In the genomic region with DNA sequence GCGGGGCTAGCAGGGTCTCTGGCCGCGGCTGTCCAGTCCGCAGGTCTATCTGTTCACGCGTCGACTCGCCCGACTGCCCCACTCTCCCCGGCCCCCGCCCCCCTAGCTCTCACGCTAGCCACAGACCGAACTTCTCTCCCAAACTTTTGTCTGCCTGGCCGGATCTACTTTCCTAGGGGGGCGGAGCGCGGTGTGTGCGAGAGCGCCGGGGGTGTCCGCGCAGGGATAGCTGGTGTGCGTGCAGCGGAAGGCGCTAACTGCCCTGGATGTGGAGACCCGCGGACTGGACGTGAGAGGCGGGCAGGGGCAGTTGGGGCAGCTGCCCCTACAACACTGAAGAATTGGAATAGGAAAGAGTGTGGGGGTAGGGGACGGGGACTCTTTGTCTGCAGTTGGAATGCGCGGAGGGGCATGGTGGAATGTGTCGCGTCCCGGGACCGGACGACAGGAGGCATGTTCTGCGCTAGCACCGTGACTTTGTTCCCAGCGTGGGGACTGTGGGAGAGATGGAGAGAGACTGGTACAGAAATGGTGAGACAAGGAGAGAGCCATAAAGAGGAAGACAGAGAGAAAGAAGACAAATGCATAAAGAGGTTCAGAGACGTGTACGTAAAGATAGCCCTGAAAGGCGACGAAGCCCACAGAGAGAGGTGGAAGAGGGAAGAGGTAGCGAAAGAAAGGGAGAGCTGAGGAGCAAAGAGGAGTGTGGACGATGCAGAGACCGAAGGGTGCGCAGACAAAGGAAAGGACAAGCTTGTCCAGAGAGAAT, we compare ENCODE assay signal across 7 cellular contexts. TPM values are rescaled to one million over a fixed set of nuclear protein-coding genes. Genes with fewer than 3 reads are reported as not detected.
A peak's percentile ranks its signal among the peaks of the same experiment; 100 is the strongest.
DNase-seq lines count a peak whose midpoint lies in the region; ATAC-seq and TF ChIP-seq lines count a peak whose summit lies in the region.

Gene AJUBA, minus strand, starts transcription at position 75 of the 769 bp plus-strand sequence. CDS start 285 bp downstream, outside the sequence.

- DNase-seq in GM13976 (ENCODE audit: low spot score) (peak; percentile 89), LHCN-M2 (ENCODE audit: low read depth) (peak; percentile 96), T-helper 17 cell (peak; percentile 46 to 49 (median 47)), amniotic stem cell (lab: John Stamatoyannopoulos, UW) (peak; percentile 77), left ventricle myocardium superior (peak; percentile 93), prostate gland (ENCODE audit: low spot score) (peak; percentile 83), ureter (ENCODE audit: low spot score) (peak; percentile 90)

- no peaks in the 10 kb centered on the region for H3K27me3 ChIP-seq in prostate gland (replicated peaks; ENCODE audit: insufficient read depth)

- H3K4me3 ChIP-seq in prostate gland = peak within 1 kb of the TSS; percentile 57 to 62

- TF ChIP-seq CTCF in GM13976 (IDR thresholded peaks at IDR 0.05; ENCODE audit: borderline replicate concordance, control extremely low read depth, extremely low read depth, insufficient read depth, missing control alignments) = no peak
- TF ChIP-seq CTCF in prostate gland (IDR thresholded peaks at IDR 0.05) = peak in 3 of 4 experiments; percentile 21 to 38 (median 29)

- H3K27me3 Mint-ChIP-seq in T-helper 17 cell = no peaks in the 10 kb centered on the region

- H3K4me1 ChIP-seq in prostate gland (replicated peaks) = peaks cover 4% of the 10 kb centered on the region

- H3K4me3 Mint-ChIP-seq in T-helper 17 cell = peak within 1 kb of the TSS; percentile 75

- peaks cover 10% of the 10 kb centered on the region for H3K4me1 Mint-ChIP-seq in T-helper 17 cell

- H3K36me3 Mint-ChIP-seq in T-helper 17 cell (ENCODE audit: low read depth) = peaks cover 3% of the 10 kb centered on the region

- no peak within 1 kb of the TSS for H3K27ac Mint-ChIP-seq in T-helper 17 cell

- intact Hi-C loops in left ventricle myocardium superior (cut with micrococcal nuclease) (no loop called here), prostate gland (cut with DNase I) (loop anchor here (1.0 to 2.0 kb wide), 2 partner anchors 8 to 52 kb away; no protein-coding TSS in a partner anchor)

- H3K36me3 ChIP-seq in prostate gland = no peaks in the 10 kb centered on the region

- H3K27ac ChIP-seq in prostate gland = peak within 1 kb of the TSS; percentile 76 to 86

- ATAC-seq in T-helper 17 cell (peak; percentile 66), left ventricle myocardium superior (peak; percentile 84)

- no peaks in the 10 kb centered on the region for H3K9me3 ChIP-seq in T-helper 17 cell (ENCODE audit: control insufficient read depth, low read length, poor library complexity, severe bottlenecking)
- no peaks in the 10 kb centered on the region for H3K9me3 ChIP-seq in prostate gland

- in situ Hi-C loops in GM13976 (cut with MboI; ENCODE audit: low sequenced_read_pairs, unreplicated experiment) = no loop called here

- peak; percentile 47 for TF ChIP-seq POLR2A in prostate gland (IDR thresholded peaks at IDR 0.05)

- under 1% methylated on average over 48 of the region's 48 CpGs for WGBS in prostate gland

RNA-seq across cellular contexts. Expression of gene AJUBA, which starts in this region (rescaled TPM):
- total RNA-seq in LHCN-M2 (2014; rRNA removed) (67.1 and 78.4 TPM in 2 replicates), T-helper 17 cell (1 to 10 TPM; 1.3 to 1.5 TPM), left ventricle myocardium superior (12.4 TPM), prostate gland (10 to 100 TPM; 21.0 to 27.9 TPM), ureter (39.9 TPM)
- 122 TPM for polyA plus RNA-seq in LHCN-M2 (2012)

Comparison
In these comparisons a context has a peak if more than half of its experiments do, and no peak if none do; other contexts are left out.
1. Peak in every context shown above with its lines: DNase-seq, ATAC-seq, H3K4me3 ChIP-seq and H3K27ac ChIP-seq.